In the genomic region with DNA sequence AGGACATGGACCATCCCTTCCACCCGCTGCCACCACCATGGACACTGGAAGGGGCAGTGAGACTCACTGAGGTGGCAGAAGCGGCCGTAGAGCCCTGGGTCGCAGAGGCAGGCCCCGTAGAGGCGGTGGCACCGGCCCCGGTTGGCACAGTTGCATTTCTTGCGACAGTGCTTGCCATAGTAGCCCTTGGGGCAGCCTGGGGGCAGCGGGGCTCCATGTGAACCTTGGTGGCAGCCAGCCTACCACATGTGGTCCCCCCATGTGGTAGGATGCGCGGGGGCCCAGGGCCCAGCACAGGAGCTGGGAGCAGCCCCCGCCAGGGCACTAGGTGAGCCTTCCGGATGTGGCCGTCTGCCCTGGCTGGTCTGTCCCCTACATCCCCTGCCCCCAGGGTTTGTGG, we compare ENCODE assay signal across 33 cellular contexts. TPM values are rescaled to one million over a fixed set of nuclear protein-coding genes. Genes with fewer than 3 reads are reported as not detected.
"Had no signal": no experiment of that assay in that cellular context is flagged by ENCODE, and none has a peak within 500 bp of the region (broad histone marks: within the 10 kb centered on the region; RNA-seq: fewer than 3 reads in every experiment).

No MANE protein-coding gene starts in this region.

- DNase-seq: activated CD4-positive, alpha-beta memory T cell treated with anti-CD3 and anti-CD28 coated beads, Interleukin-2, amount 10 ng/mL, durations not matched to agents 7 days and 5 days; activated CD4-positive, alpha-beta T cell treated with anti-CD3 and anti-CD28 coated beads for 1 hour; activated CD4-positive, alpha-beta T cell treated with anti-CD3 and anti-CD28 coated beads for 36 hours; activated CD4-positive, alpha-beta T cell treated with anti-CD3 and anti-CD28 coated beads for 48 hours; activated CD4-positive, alpha-beta T cell treated with anti-CD3 and anti-CD28 coated beads, Interleukin-2, amount 10 ng/mL, durations not matched to agents 7 days and 5 days; activated CD4-positive, alpha-beta T cell treated with anti-CD3 and anti-CD28 coated beads, Interleukin-2, amount 50 U/mL, for 48 hours; activated CD4-positive, CD25-positive, alpha-beta regulatory T cell; activated CD8-positive, alpha-beta memory T cell treated with anti-CD3 and anti-CD28 coated beads for 24 hours; activated CD8-positive, alpha-beta memory T cell treated with anti-CD3 and anti-CD28 coated beads, Interleukin-2, amount 10 ng/mL, durations not matched to agents 7 days and 5 days; activated CD8-positive, alpha-beta memory T cell treated with anti-CD3 and anti-CD28 coated beads, Interleukin-2, amount 50 U/mL, for 48 hours; activated CD8-positive, alpha-beta T cell treated with anti-CD3 and anti-CD28 coated beads, Interleukin-2, amount 10 ng/mL, durations not matched to agents 7 days and 5 days; activated effector memory CD4-positive, alpha-beta T cell treated with Interleukin-2 at 50 U/mL for 16 hours; activated gamma-delta T cell; activated naive CD4-positive, alpha-beta T cell treated with anti-CD3 and anti-CD28 coated beads, Interleukin-2, amount 10 ng/mL, durations not matched to agents 7 days and 5 days; activated naive CD4-positive, alpha-beta T cell treated with Interleukin-2 at 50 U/mL for 16 hours; activated naive CD8-positive, alpha-beta T cell treated with anti-CD3 and anti-CD28 coated beads, Interleukin-2, amount 10 ng/mL, durations not matched to agents 7 days and 5 days; activated naive CD8-positive, alpha-beta T cell treated with anti-CD3 and anti-CD28 coated beads, Interleukin-2, amount 50 U/mL, for 24 hours; activated T-cell treated with anti-CD3 and anti-CD28 coated beads, Interleukin-2, amount 50 U/mL, for 24 hours; activated T-cell treated with anti-CD3 and anti-CD28 coated beads, Interleukin-2, amount 50 U/mL, for 48 hours; amygdala; anterior cingulate cortex; caudate nucleus; cerebellar nuclear complex; T-helper 1 cell; T-helper 2 cell; T-helper 9 cell; WERI-Rb-1 had no signal

- ATAC-seq: activated CD4-positive, alpha-beta T cell treated with anti-CD3 and anti-CD28 coated beads for 36 hours; activated CD4-positive, CD25-positive, alpha-beta regulatory T cell treated with anti-CD3 and anti-CD28 coated beads, Interleukin-2, amount 50 U/mL, for 24 hours; activated CD8-positive, alpha-beta memory T cell treated with anti-CD3 and anti-CD28 coated beads, Interleukin-2, amount 10 ng/mL, durations not matched to agents 7 days and 5 days; activated CD8-positive, alpha-beta T cell treated with anti-CD3 and anti-CD28 coated beads, Interleukin-2, amount 10 ng/mL, durations not matched to agents 7 days and 5 days; activated naive CD8-positive, alpha-beta T cell treated with anti-CD3 and anti-CD28 coated beads, Interleukin-2, amount 50 U/mL, for 24 hours; WTC11 had no signal

- H3K27me3 ChIP-seq: ascending aorta, cardiac muscle cell had no signal

- H3K36me3 ChIP-seq: cardiac muscle cell, WERI-Rb-1 had no signal

- H3K4me3 ChIP-seq: ascending aorta, cardiac muscle cell had no signal

- H3K27ac ChIP-seq: cardiac muscle cell, WERI-Rb-1 had no signal

- FAIRE-seq: bronchial epithelial cell had no signal

- H3K9me3 ChIP-seq: ascending aorta had no signal

RNA-seq across cellular contexts. Expression of a gene that starts 51.6 kb away (rescaled TPM):
- total RNA-seq: activated CD4-positive, alpha-beta memory T cell treated with anti-CD3 and anti-CD28 coated beads, Interleukin-2, amount 10 ng/mL, durations not matched to agents 7 days and 5 days; activated CD4-positive, alpha-beta T cell treated with anti-CD3 and anti-CD28 coated beads for 36 hours; activated CD4-positive, alpha-beta T cell treated with anti-CD3 and anti-CD28 coated beads, Interleukin-2, amount 10 ng/mL, durations not matched to agents 7 days and 5 days; activated CD8-positive, alpha-beta memory T cell treated with anti-CD3 and anti-CD28 coated beads, Interleukin-2, amount 10 ng/mL, durations not matched to agents 7 days and 5 days; activated CD8-positive, alpha-beta T cell treated with anti-CD3 and anti-CD28 coated beads, Interleukin-2, amount 10 ng/mL, durations not matched to agents 7 days and 5 days; activated naive CD8-positive, alpha-beta T cell treated with anti-CD3 and anti-CD28 coated beads, Interleukin-2, amount 10 ng/mL, durations not matched to agents 7 days and 5 days; activated T-helper 2 cell treated with anti-CD3 and anti-CD28 coated beads, Interferon-gamma antibody, Interleukin-2, Interleukin-4, amounts not matched to agents 10 μg/mL and 5 μg/mL and 100 μg/mL, durations not matched to agents 14 hours and 24 hours and 36 hours; ascending aorta had no signal
